In genomic region chr6:109483744-109484075, GRCh38 we compare ENCODE assay signal across 7 cellular contexts. TPM values are rescaled to one million over a fixed set of nuclear protein-coding genes. Genes with fewer than 3 reads are reported as not detected.
DNase-seq lines count a peak whose midpoint lies in the region; ATAC-seq and TF ChIP-seq lines count a peak whose summit lies in the region.

No MANE protein-coding gene starts in this region.

- H3K9me3 ChIP-seq in MM.1S (replicated peaks; ENCODE audit: insufficient read depth, low read length) = no peaks in the 10 kb centered on the region

- peaks cover 24% of the 10 kb centered on the region for H3K4me1 ChIP-seq in MM.1S (ENCODE audit: low read length)

- H3K4me3 ChIP-seq in MM.1S (ENCODE audit: low read length) (peak overlapping the region; percentile 53), epithelial cell of proximal tubule (ENCODE audit: low read depth, low read length) (peak overlapping the region; percentile 54), retinal pigment epithelial cell (ENCODE audit: low read length) (peak overlapping the region; percentile 42)

- H2AFZ ChIP-seq in MM.1S (ENCODE audit: low read length) = peak overlapping the region; percentile 76

- DNase-seq in MM.1S = no peak
- DNase-seq in epithelial cell of proximal tubule (ENCODE audit: low read depth) = no peak
- DNase-seq in retinal pigment epithelial cell (ENCODE audit: low read depth) = no peak
- no peak for DNase-seq in DMS153 treated with DMSO at 0.1 percent for 48 hours (lab: John Stamatoyannopoulos, UW; ENCODE audit: unreplicated experiment)

- no peaks in the 10 kb centered on the region for H3K27me3 ChIP-seq in MM.1S (replicated peaks; ENCODE audit: insufficient read depth, low read length)

- H3F3A ChIP-seq in MM.1S (ENCODE audit: insufficient read depth, low read length) = no peaks in the 10 kb centered on the region; the same call in 1 of the 2 replicates

- peaks cover 12% of the 10 kb centered on the region; the same call in 1 of the 2 replicates for H3K36me3 ChIP-seq in MM.1S (replicated peaks; ENCODE audit: insufficient read depth, low read length)

- H3K27ac ChIP-seq in MM.1S (ENCODE audit: low read length) = no peak overlapping the region

- peak overlapping the region; percentile 63; the same call in 1 of the 2 replicates for H3K4me2 ChIP-seq in MM.1S (ENCODE audit: low read depth, low read length)

- H3K9me2 ChIP-seq in MM.1S (replicated peaks; ENCODE audit: insufficient read depth, low read length) = no peaks in the 10 kb centered on the region

- no peak for TF ChIP-seq CTCF in MM.1S (IDR thresholded peaks at IDR 0.05; ENCODE audit: low read length)
- no peak for TF ChIP-seq CTCF in epithelial cell of proximal tubule (conservative IDR thresholded peaks at IDR 0.05; ENCODE audit: low read depth, low read length)
- no peak for TF ChIP-seq CTCF in retinal pigment epithelial cell (conservative IDR thresholded peaks at IDR 0.05; ENCODE audit: low read depth, low read length)

- no peaks in the 10 kb centered on the region for H4K20me1 ChIP-seq in MM.1S (ENCODE audit: insufficient read depth, low read length)

- H3K9ac ChIP-seq in MM.1S (ENCODE audit: low read length) = no peak overlapping the region

- H3K79me2 ChIP-seq in MM.1S (ENCODE audit: low read length) = peaks cover 40% of the 10 kb centered on the region

- ATAC-seq in GM21529 (IDR thresholded peaks at IDR 0.05; ENCODE audit: unreplicated experiment) (peak; percentile 1), HG02973 (IDR thresholded peaks at IDR 0.05; ENCODE audit: unreplicated experiment) (no peak), HG02763 (IDR thresholded peaks at IDR 0.05; ENCODE audit: unreplicated experiment) (no peak)

RNA-seq across cellular contexts. Expression of gene ZBTB24, which starts 0.7 kb away (rescaled TPM):
- total RNA-seq in epithelial cell of proximal tubule = 3.6 and 8.8 TPM in 2 replicates

RNA-seq across cellular contexts. Expression of gene MICAL1, which starts 28.1 kb away (rescaled TPM):
- total RNA-seq in epithelial cell of proximal tubule = 21.5 and 40.1 TPM in 2 replicates

RNA-seq across cellular contexts. Expression of gene SMPD2, which starts 43.2 kb away (rescaled TPM):
- 9.1 and 9.6 TPM in 2 replicates for total RNA-seq in epithelial cell of proximal tubule

RNA-seq across cellular contexts. Expression of gene PPIL6, which starts 43.3 kb away (rescaled TPM):
- total RNA-seq in epithelial cell of proximal tubule = 0.80 and 2.5 TPM in 2 replicates
